Comparison of ENCODE assay signal across 33 cellular contexts in the genomic region with DNA sequence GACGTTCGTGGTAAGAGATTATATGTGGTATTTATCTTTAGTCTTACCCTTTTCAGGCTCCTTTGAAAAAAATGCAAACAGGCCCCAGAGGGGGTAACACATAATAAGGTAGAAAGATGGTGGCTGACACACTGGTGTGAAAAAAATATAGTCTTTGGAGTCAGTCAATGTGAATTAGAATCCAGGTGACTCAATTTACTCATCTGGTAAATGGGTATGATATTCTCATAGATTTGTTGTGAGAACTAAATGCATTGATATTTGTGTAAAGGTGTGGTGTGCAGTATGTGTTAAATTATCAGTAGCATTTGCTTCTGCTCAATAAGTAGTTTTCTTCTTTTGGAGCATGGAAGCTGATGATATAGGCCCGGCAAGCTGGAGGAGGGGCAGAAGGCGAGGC.
"Had no signal": no experiment of that assay in that cellular context is flagged by ENCODE, and none has a peak within 500 bp of the region (broad histone marks: within the 10 kb centered on the region; RNA-seq: fewer than 3 reads in every experiment).

No MANE protein-coding gene starts in this region.

- H3K9me3 ChIP-seq: body of pancreas, esophagus muscularis mucosa, gastrocnemius medialis, heart left ventricle had no signal

- H3K27ac Mint-ChIP-seq: activated CD4-positive, alpha-beta memory T cell treated with anti-CD3 and anti-CD28 coated beads, Interleukin-2, amount 10 ng/mL, durations not matched to agents 7 days and 5 days; activated CD4-positive, alpha-beta T cell treated with anti-CD3 and anti-CD28 coated beads, Interleukin-2, amount 10 ng/mL, durations not matched to agents 7 days and 5 days; activated naive CD8-positive, alpha-beta T cell; activated T-cell treated with anti-CD3 and anti-CD28 coated beads, Interleukin-2, amount 50 U/mL, for 24 hours; activated T-cell treated with anti-CD3 and anti-CD28 coated beads, Interleukin-2, amount 50 U/mL, for 72 hours; T-helper 2 cell treated with Interferon-gamma antibody and Interleukin-4, amounts not matched to agents 5 μg/mL and 100 μg/mL, for 36 hours had no signal

- FAIRE-seq: colon had no signal

- H3K27ac ChIP-seq: body of pancreas, esophagus muscularis mucosa, foreskin keratinocyte, gastrocnemius medialis, heart left ventricle, WERI-Rb-1 had no signal

- H3K4me1 Mint-ChIP-seq: activated CD4-positive, alpha-beta memory T cell treated with anti-CD3 and anti-CD28 coated beads, Interleukin-2, amount 10 ng/mL, durations not matched to agents 7 days and 5 days had no signal

- DNase-seq: activated CD4-positive, alpha-beta memory T cell treated with anti-CD3 and anti-CD28 coated beads, Interleukin-2, amount 10 ng/mL, durations not matched to agents 7 days and 5 days; activated CD4-positive, alpha-beta T cell treated with anti-CD3 and anti-CD28 coated beads for 4 hours; activated CD4-positive, alpha-beta T cell treated with anti-CD3 and anti-CD28 coated beads, Interleukin-2, amount 10 ng/mL, durations not matched to agents 7 days and 5 days; activated CD4-positive, alpha-beta T cell treated with anti-CD3 and anti-CD28 coated beads, Interleukin-2, amount 50 U/mL, for 4 hours; activated CD4-positive, CD25-positive, alpha-beta regulatory T cell; activated CD4-positive, CD25-positive, alpha-beta regulatory T cell treated with anti-CD3 and anti-CD28 coated beads, Interleukin-2, amount 50 U/mL, for 72 hours; activated CD8-positive, alpha-beta memory T cell treated with anti-CD3 and anti-CD28 coated beads, Interleukin-2, amount 50 U/mL, for 48 hours; activated effector memory CD4-positive, alpha-beta T cell treated with Interleukin-2 at 50 U/mL for 16 hours; activated gamma-delta T cell treated with Interleukin-2 at 50 U/mL for 16 hours; activated naive CD4-positive, alpha-beta T cell treated with anti-CD3 and anti-CD28 coated beads, Interleukin-2, amount 50 U/mL, for 16 hours; activated naive CD4-positive, alpha-beta T cell treated with Interleukin-2 at 50 U/mL for 16 hours; activated T-cell treated with anti-CD3 and anti-CD28 coated beads for 4 hours; activated T-cell treated with anti-CD3 and anti-CD28 coated beads, Interleukin-2, amount 50 U/mL, for 24 hours; activated T-cell treated with anti-CD3 and anti-CD28 coated beads, Interleukin-2, amount 50 U/mL, for 72 hours; amniotic stem cell; aorta; body of pancreas; caudate nucleus; cortex of kidney; dermis blood vessel endothelial cell; effector CD4-positive, alpha-beta T cell; effector memory CD8-positive, alpha-beta T cell; erythroblast; foreskin keratinocyte; gastrocnemius medialis; glutamatergic neuron; heart left ventricle; T1000; WERI-Rb-1 had no signal

- H3K27me3 ChIP-seq: body of pancreas, esophagus muscularis mucosa, foreskin keratinocyte, gastrocnemius medialis, heart left ventricle had no signal

- H3K36me3 ChIP-seq: esophagus muscularis mucosa, gastrocnemius medialis, heart left ventricle, WERI-Rb-1 had no signal

- H3K4me3 Mint-ChIP-seq: activated CD4-positive, alpha-beta memory T cell treated with anti-CD3 and anti-CD28 coated beads, Interleukin-2, amount 10 ng/mL, durations not matched to agents 7 days and 5 days; activated CD4-positive, alpha-beta T cell treated with anti-CD3 and anti-CD28 coated beads, Interleukin-2, amount 10 ng/mL, durations not matched to agents 7 days and 5 days; activated naive CD8-positive, alpha-beta T cell; activated T-cell treated with anti-CD3 and anti-CD28 coated beads, Interleukin-2, amount 50 U/mL, for 24 hours; activated T-cell treated with anti-CD3 and anti-CD28 coated beads, Interleukin-2, amount 50 U/mL, for 72 hours; effector memory CD8-positive, alpha-beta T cell; T-helper 2 cell treated with Interferon-gamma antibody and Interleukin-4, amounts not matched to agents 5 μg/mL and 100 μg/mL, for 36 hours had no signal

- H3K27me3 Mint-ChIP-seq: activated CD4-positive, alpha-beta memory T cell treated with anti-CD3 and anti-CD28 coated beads, Interleukin-2, amount 10 ng/mL, durations not matched to agents 7 days and 5 days; activated CD4-positive, alpha-beta T cell treated with anti-CD3 and anti-CD28 coated beads, Interleukin-2, amount 10 ng/mL, durations not matched to agents 7 days and 5 days; activated naive CD8-positive, alpha-beta T cell; activated T-cell treated with anti-CD3 and anti-CD28 coated beads, Interleukin-2, amount 50 U/mL, for 24 hours; effector memory CD8-positive, alpha-beta T cell had no signal

- H3K9me3 Mint-ChIP-seq: activated CD4-positive, alpha-beta memory T cell treated with anti-CD3 and anti-CD28 coated beads, Interleukin-2, amount 10 ng/mL, durations not matched to agents 7 days and 5 days; activated CD4-positive, alpha-beta T cell treated with anti-CD3 and anti-CD28 coated beads, Interleukin-2, amount 10 ng/mL, durations not matched to agents 7 days and 5 days; activated T-cell treated with anti-CD3 and anti-CD28 coated beads, Interleukin-2, amount 50 U/mL, for 24 hours; activated T-cell treated with anti-CD3 and anti-CD28 coated beads, Interleukin-2, amount 50 U/mL, for 72 hours; effector memory CD8-positive, alpha-beta T cell; T-helper 2 cell treated with Interferon-gamma antibody and Interleukin-4, amounts not matched to agents 5 μg/mL and 100 μg/mL, for 36 hours had no signal

- H3K4me3 ChIP-seq: body of pancreas, esophagus muscularis mucosa, gastrocnemius medialis, heart left ventricle had no signal

- ATAC-seq: activated T-cell treated with anti-CD3 and anti-CD28 coated beads, Interleukin-2, amount 50 U/mL, for 72 hours; body of pancreas; effector memory CD8-positive, alpha-beta T cell; foreskin keratinocyte; gastrocnemius medialis; heart left ventricle had no signal

- H3K4me1 ChIP-seq: body of pancreas had no signal

- H3K36me3 Mint-ChIP-seq: activated naive CD8-positive, alpha-beta T cell had no signal
